ENCODE assay signal across 8 cellular contexts in the genomic region with DNA sequence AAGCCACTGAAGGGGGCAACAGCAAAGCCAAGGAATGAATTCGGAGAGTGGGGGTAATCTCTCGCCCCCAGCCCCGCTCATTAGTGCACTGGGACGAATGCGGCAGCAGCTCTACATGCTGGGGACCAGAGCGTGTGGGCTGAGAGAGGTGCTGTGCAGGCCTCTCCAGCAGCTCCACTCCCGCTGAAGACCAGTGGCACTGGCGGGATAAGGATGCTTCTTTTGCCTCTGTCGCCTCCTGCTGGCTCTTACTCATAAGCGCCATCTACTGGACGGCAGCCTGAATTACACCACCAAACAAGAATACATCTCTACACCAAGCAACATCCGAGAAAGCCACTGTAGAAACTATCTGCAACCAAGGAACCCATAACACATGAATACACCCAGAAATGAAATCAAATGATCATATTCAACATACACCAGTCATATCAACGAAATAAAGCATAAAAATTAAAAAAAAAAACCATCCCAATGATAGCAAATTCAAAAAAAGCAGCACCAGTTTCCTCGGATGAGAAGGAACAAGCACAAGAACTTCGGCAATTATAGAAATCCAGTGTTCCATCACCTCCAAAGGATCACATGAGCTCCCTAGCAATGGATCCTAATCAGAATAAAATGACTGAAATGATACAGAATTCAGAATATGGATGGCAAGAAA.
A peak's percentile ranks its signal among the peaks of the same experiment; 100 is the strongest.
DNase-seq lines count a peak whose midpoint lies in the region; ATAC-seq and TF ChIP-seq lines count a peak whose summit lies in the region.

No MANE protein-coding gene starts in this region.

- no peak overlapping the region for H3K4ac ChIP-seq in mesendoderm (ENCODE audit: low read depth, low read length)

- TF ChIP-seq RAD21 in Ishikawa (IDR thresholded peaks at IDR 0.05; ENCODE audit: low read depth): peak; percentile 68

- no CpG with 5 or more reads among the region's 15 CpGs for WGBS in mesendoderm (ENCODE audit: extremely low coverage, insufficient coverage, low lambda C conversion rate)
- 79% methylated on average over 15 of the region's 15 CpGs; no CpG with 5 or more reads in 1 of the 2 donors for WGBS in transverse colon (ENCODE audit: low coverage in 1 of 2), 2 donors

- H3K18ac ChIP-seq in mesendoderm (ENCODE audit: low read length): no peak overlapping the region

- intact Hi-C loops in transverse colon (cut with DNase I; ENCODE audit: low total_unique reads): no loop called here

- H3K23ac ChIP-seq in mesendoderm (ENCODE audit: low read length): no peak overlapping the region

- DNase-seq in GM13976 (ENCODE audit: low spot score): peak; percentile 44
- DNase-seq in WERI-Rb-1: peak; percentile 60
- peak; percentile 33 for DNase-seq in cerebellar cortex (ENCODE audit: low spot score)
- DNase-seq in mesendoderm: peak; percentile 86
- DNase-seq in transverse colon: peak; percentile 47

- H3K79me2 ChIP-seq in mesendoderm (ENCODE audit: control insufficient read depth, insufficient read depth, low read length): no peaks in the 10 kb centered on the region

- no peak overlapping the region for H3K9ac ChIP-seq in mesendoderm (ENCODE audit: low read length)

- no peaks in the 10 kb centered on the region for H3K27me3 ChIP-seq in WERI-Rb-1 (ENCODE audit: insufficient read depth, low read depth, severe bottlenecking)
- no peaks in the 10 kb centered on the region for H3K27me3 ChIP-seq in mesendoderm (ENCODE audit: insufficient read depth, low read length, poor library complexity)
- H3K27me3 ChIP-seq in transverse colon: no peaks in the 10 kb centered on the region

- ATAC-seq in GM19395 (IDR thresholded peaks at IDR 0.05; ENCODE audit: unreplicated experiment): no peak

- in situ Hi-C loops in GM13976 (cut with MboI; ENCODE audit: low sequenced_read_pairs, unreplicated experiment): no loop called here
- in situ Hi-C loops in transverse colon (cut with MboI; ENCODE audit: low pct_ligation_motif_present in 1 of 4, low pct_unique_long_range_greater_than_20kb in 1 of 4, low sequenced_read_pairs in 3 of 4): no loop called here

- H3K4me3 ChIP-seq in WERI-Rb-1 (ENCODE audit: low read depth, low read length): no peak overlapping the region
- H3K4me3 ChIP-seq in mesendoderm (ENCODE audit: low read length): no peak overlapping the region
- no peak overlapping the region for H3K4me3 ChIP-seq in transverse colon

- H3K36me3 ChIP-seq in WERI-Rb-1 (no peaks in the 10 kb centered on the region; the same call in 1 of the 2 replicates), mesendoderm (ENCODE audit: control insufficient read depth, insufficient read depth, low read length) (no peaks in the 10 kb centered on the region), transverse colon (no peaks in the 10 kb centered on the region)

- no peak overlapping the region for H2BK120ac ChIP-seq in mesendoderm (ENCODE audit: low read depth, low read length)

- H2BK5ac ChIP-seq in mesendoderm (ENCODE audit: low read length): no peak overlapping the region

- H3K56ac ChIP-seq in mesendoderm (ENCODE audit: low read length): no peak overlapping the region

- no peak overlapping the region for H3K4me2 ChIP-seq in mesendoderm (ENCODE audit: low read length)

- H4K8ac ChIP-seq in mesendoderm (ENCODE audit: low read depth, low read length): no peak overlapping the region

- no peak for TF ChIP-seq POLR2A in transverse colon (IDR thresholded peaks at IDR 0.05)

- no peak overlapping the region for H4K5ac ChIP-seq in mesendoderm (ENCODE audit: low read length)

- no peak for TF ChIP-seq EP300 in Ishikawa (IDR thresholded peaks at IDR 0.05; ENCODE audit: borderline replicate concordance)
- TF ChIP-seq EP300 in transverse colon (IDR thresholded peaks at IDR 0.05; ENCODE audit: low read depth): no peak

- H3K4me1 ChIP-seq in mesendoderm (ENCODE audit: control insufficient read depth, low read depth, low read length) (no peaks in the 10 kb centered on the region), transverse colon (peaks cover 0 to 8% (median 4%) of the 10 kb centered on the region in 4 donors)

- TF ChIP-seq CTCF in 22Rv1 (IDR thresholded peaks at IDR 0.05) (peak; percentile 99), GM13976 (IDR thresholded peaks at IDR 0.05; ENCODE audit: borderline replicate concordance, control extremely low read depth, extremely low read depth, insufficient read depth, missing control alignments) (peak; percentile 61), WERI-Rb-1 (IDR thresholded peaks at IDR 0.05; ENCODE audit: low read depth, low read length) (peak; percentile 93), transverse colon (IDR thresholded peaks at IDR 0.05) (peak; percentile 53 to 75 (median 57))

- H3K79me1 ChIP-seq in mesendoderm (ENCODE audit: low read length): no peaks in the 10 kb centered on the region

- no peak overlapping the region for H2AK5ac ChIP-seq in mesendoderm (ENCODE audit: low read length)

- no peak overlapping the region for H2BK15ac ChIP-seq in mesendoderm (replicated peaks; ENCODE audit: low read depth)

- no peaks in the 10 kb centered on the region for H3K9me3 ChIP-seq in WERI-Rb-1 (ENCODE audit: severe bottlenecking)
- no peaks in the 10 kb centered on the region for H3K9me3 ChIP-seq in transverse colon

- no peak overlapping the region for H3K27ac ChIP-seq in 22Rv1
- no peak overlapping the region for H3K27ac ChIP-seq in WERI-Rb-1
- no peak overlapping the region for H3K27ac ChIP-seq in mesendoderm (ENCODE audit: low read depth, low read length)
- H3K27ac ChIP-seq in transverse colon: no peak overlapping the region

TF ChIP-seq in Ishikawa, 13 proteins besides CTCF, POLR2A, EP300 and RAD21:
- no peak for TF ChIP-seq TEAD4 (IDR thresholded peaks at IDR 0.05)
- TF ChIP-seq, protein P1, sequence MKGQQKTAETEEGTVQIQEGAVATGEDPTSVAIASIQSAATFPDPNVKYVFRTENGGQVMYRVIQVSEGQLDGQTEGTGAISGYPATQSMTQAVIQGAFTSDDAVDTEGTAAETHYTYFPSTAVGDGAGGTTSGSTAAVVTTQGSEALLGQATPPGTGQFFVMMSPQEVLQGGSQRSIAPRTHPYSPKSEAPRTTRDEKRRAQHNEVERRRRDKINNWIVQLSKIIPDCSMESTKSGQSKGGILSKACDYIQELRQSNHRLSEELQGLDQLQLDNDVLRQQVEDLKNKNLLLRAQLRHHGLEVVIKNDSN (IDR thresholded peaks at IDR 0.05): no peak
- TF ChIP-seq FOXM1 (IDR thresholded peaks at IDR 0.05; ENCODE audit: borderline replicate concordance, low read depth): no peak
- no peak for TF ChIP-seq REST (IDR thresholded peaks at IDR 0.05; ENCODE audit: low read depth)
- no peak for TF ChIP-seq ZBTB7A (IDR thresholded peaks at IDR 0.05; ENCODE audit: low read depth)
- no peak for TF ChIP-seq TAF1 (IDR thresholded peaks at IDR 0.05; ENCODE audit: low read depth)
- no peak for TF ChIP-seq CEBPB (IDR thresholded peaks at IDR 0.05)
- TF ChIP-seq EGR1 (IDR thresholded peaks at IDR 0.05): no peak
- no peak for TF ChIP-seq NFIC (IDR thresholded peaks at IDR 0.05)
- no peak for TF ChIP-seq CREB1 (IDR thresholded peaks at IDR 0.05; ENCODE audit: low read depth)
- TF ChIP-seq MAX (IDR thresholded peaks at IDR 0.05): no peak
- TF ChIP-seq YY1 (IDR thresholded peaks at IDR 0.05; ENCODE audit: low read depth): no peak

Comparison
In these comparisons a context has a peak if more than half of its experiments do, and no peak if none do; other contexts are left out.
1. DNase-seq: peak in every context shown above with its lines; median percentile 86 in mesendoderm; 60 in WERI-Rb-1; 47 in transverse colon; 44 in GM13976; 33 in cerebellar cortex.